ENCODE assay signal across 8 cellular contexts in genomic region chr13:112859817-112860190, GRCh38.
DNase-seq lines count a peak whose midpoint lies in the region; ATAC-seq, FAIRE-seq and TF ChIP-seq lines count a peak whose summit lies in the region.

No MANE protein-coding gene starts in this region.

- no peak for TF ChIP-seq CTCF in DOHH2 (IDR thresholded peaks at IDR 0.05; ENCODE audit: low read depth, low read length, poor library complexity, severe bottlenecking)
- no peak for TF ChIP-seq CTCF in osteocyte (IDR thresholded peaks at IDR 0.05)

- ATAC-seq in GM21723 (IDR thresholded peaks at IDR 0.05; ENCODE audit: unreplicated experiment): peak; percentile 86

- DNase-seq in RCC 7860 (ENCODE audit: low spot score) (peak; percentile 74), osteocyte (ENCODE audit: extremely low spot score, unreplicated experiment) (no peak), NCI-H524 treated with DMSO at 0.1 percent for 48 hours (lab: John Stamatoyannopoulos, UW) (no peak)
- no peak for DNase-seq in activated naive CD4-positive, alpha-beta T cell treated with anti-CD3 and anti-CD28 coated beads, Interleukin-2, amount 10 ng/mL, durations not matched to agents 7 days and 5 days
- no peak for DNase-seq in stimulated activated CD4-positive, alpha-beta T cell treated with anti-CD3 and anti-CD28 coated beads, Interleukin-1b, Interleukin-23, amount 100 ng/mL, for 48 hours

- H3K27me3 ChIP-seq in DOHH2 (ENCODE audit: control insufficient read depth, low read length): no peaks in the 10 kb centered on the region
- no peaks in the 10 kb centered on the region for H3K27me3 ChIP-seq in layer of hippocampus (ENCODE audit: control insufficient read depth, insufficient read depth, low read length)

- H3K4me3 ChIP-seq in DOHH2 (ENCODE audit: low read length): no peak overlapping the region

- H3K36me3 Mint-ChIP-seq in osteocyte (ENCODE audit: unreplicated experiment): peaks cover 5% of the 10 kb centered on the region
- H3K36me3 Mint-ChIP-seq in activated naive CD4-positive, alpha-beta T cell treated with anti-CD3 and anti-CD28 coated beads, Interleukin-2, amount 10 ng/mL, durations not matched to agents 7 days and 5 days: peaks cover 43% of the 10 kb centered on the region

- H3K9me3 Mint-ChIP-seq in osteocyte (ENCODE audit: unreplicated experiment): no peaks in the 10 kb centered on the region
- H3K9me3 Mint-ChIP-seq in activated naive CD4-positive, alpha-beta T cell treated with anti-CD3 and anti-CD28 coated beads, Interleukin-2, amount 10 ng/mL, durations not matched to agents 7 days and 5 days: no peaks in the 10 kb centered on the region

- H3K4me3 Mint-ChIP-seq in osteocyte (ENCODE audit: unreplicated experiment): no peak overlapping the region
- H3K4me3 Mint-ChIP-seq in activated naive CD4-positive, alpha-beta T cell treated with anti-CD3 and anti-CD28 coated beads, Interleukin-2, amount 10 ng/mL, durations not matched to agents 7 days and 5 days: no peak overlapping the region

- peaks cover 5% of the 10 kb centered on the region for H3K4me1 Mint-ChIP-seq in osteocyte (ENCODE audit: unreplicated experiment)
- H3K4me1 Mint-ChIP-seq in activated naive CD4-positive, alpha-beta T cell treated with anti-CD3 and anti-CD28 coated beads, Interleukin-2, amount 10 ng/mL, durations not matched to agents 7 days and 5 days: no peaks in the 10 kb centered on the region

- no peaks in the 10 kb centered on the region for H4K20me1 ChIP-seq in DOHH2 (ENCODE audit: control insufficient read depth, insufficient read depth, low read depth, low read length)

- CTCF ChIA-PET in activated naive CD4-positive, alpha-beta T cell treated with anti-CD3 and anti-CD28 coated beads, Interleukin-2, amount 10 ng/mL, durations not matched to agents 7 days and 5 days (lab: Charles Lee): interaction anchor here (1.4 kb wide), 1 partner anchor 220 kb away, joined by 4 read pairs; no protein-coding TSS in a partner anchor

- no peaks in the 10 kb centered on the region for H3F3A ChIP-seq in DOHH2 (ENCODE audit: control insufficient read depth, insufficient read depth)

- peak; percentile 89 for FAIRE-seq in RCC 7860 (lab: Jason Lieb, UNC)

- peaks cover 45% of the 10 kb centered on the region for H3K36me3 ChIP-seq in DOHH2 (ENCODE audit: control insufficient read depth, low read length)

- H3K9me3 ChIP-seq in DOHH2 (ENCODE audit: control insufficient read depth, insufficient read depth, low read length): no peaks in the 10 kb centered on the region

- no peaks in the 10 kb centered on the region for H3K27me3 Mint-ChIP-seq in osteocyte (ENCODE audit: unreplicated experiment)
- no peaks in the 10 kb centered on the region for H3K27me3 Mint-ChIP-seq in activated naive CD4-positive, alpha-beta T cell treated with anti-CD3 and anti-CD28 coated beads, Interleukin-2, amount 10 ng/mL, durations not matched to agents 7 days and 5 days

- peaks cover 13% of the 10 kb centered on the region for H3K4me1 ChIP-seq in DOHH2 (ENCODE audit: control insufficient read depth, low read length)

- no peaks in the 10 kb centered on the region for H3K79me2 ChIP-seq in DOHH2 (ENCODE audit: control insufficient read depth, low read length)

- H3K9me2 ChIP-seq in DOHH2 (replicated peaks; ENCODE audit: control insufficient read depth, low read length): no peaks in the 10 kb centered on the region

- peak overlapping the region; percentile 32; the same call in 1 of the 2 replicates for H3K4me2 ChIP-seq in DOHH2 (ENCODE audit: low read length)

- H3K27ac ChIP-seq in DOHH2 (ENCODE audit: low read depth, low read length): no peak overlapping the region
- peak overlapping the region; percentile 21 for H3K27ac ChIP-seq in layer of hippocampus (ENCODE audit: low read depth, low read length)

- no peak overlapping the region for H3K27ac Mint-ChIP-seq in osteocyte (ENCODE audit: unreplicated experiment)
- H3K27ac Mint-ChIP-seq in activated naive CD4-positive, alpha-beta T cell treated with anti-CD3 and anti-CD28 coated beads, Interleukin-2, amount 10 ng/mL, durations not matched to agents 7 days and 5 days: no peak overlapping the region
